Comparison of ENCODE assay signal across 25 cellular contexts in genomic region chr14:72574687-72575086, GRCh38.
"Had no signal": no experiment of that assay in that cellular context is flagged by ENCODE, and none has a peak within 500 bp of the region (broad histone marks: within the 10 kb centered on the region; RNA-seq: fewer than 3 reads in every experiment).

No MANE protein-coding gene starts in this region.

- H3K27ac Mint-ChIP-seq: activated naive CD4-positive, alpha-beta T cell treated with anti-CD3 and anti-CD28 coated beads, Interleukin-2, amount 10 ng/mL, durations not matched to agents 7 days and 5 days; activated T-helper 1 cell treated with anti-CD3 and anti-CD28 coated beads, Interleukin-12 subunit alpha, Interleukin-12 subunit beta, Interleukin-2, Interleukin-4 antibody, amounts not matched to agents 30 ng/mL and 10 ng/mL and 1 ng/mL, durations not matched to agents 14 hours and 24 hours and 36 hours; effector memory CD8-positive, alpha-beta T cell; mesothelial cell of epicardium; WTC11 had no signal

- H3K4me1 Mint-ChIP-seq: mesothelial cell of epicardium, neural crest cell had no signal

- H3K27me3 ChIP-seq: colonic mucosa, dorsolateral prefrontal cortex, gastrocnemius medialis, pancreas, thyroid gland, upper lobe of right lung had no signal

- H3K9me3 ChIP-seq: gastrocnemius medialis, pancreas, psoas muscle, thyroid gland, upper lobe of right lung had no signal

- DNase-seq: activated CD4-positive, alpha-beta T cell treated with anti-CD3 and anti-CD28 coated beads for 1 hour; activated CD4-positive, alpha-beta T cell treated with anti-CD3 and anti-CD28 coated beads, Interleukin-2, amount 50 U/mL, for 1 hour; activated gamma-delta T cell; activated naive CD4-positive, alpha-beta T cell treated with anti-CD3 and anti-CD28 coated beads, Interleukin-2, amount 10 ng/mL, durations not matched to agents 7 days and 5 days; activated T-cell treated with anti-CD3 and anti-CD28 coated beads for 4 hours; colonic mucosa; effector memory CD8-positive, alpha-beta T cell; erythroblast; gastrocnemius medialis; glutamatergic neuron; left ventricle myocardium inferior; naive B cell; psoas muscle; stimulated activated CD4-positive, alpha-beta T cell treated with anti-CD3 and anti-CD28 coated beads, Interleukin-15, amount 100 ng/mL, for 24 hours; stimulated activated CD4-positive, alpha-beta T cell treated with anti-CD3 and anti-CD28 coated beads, Interleukin-2, amount 100 ng/mL, for 24 hours; stimulated activated naive CD4-positive, alpha-beta T cell treated with Interleukin-2 at 50 U/mL for 16 hours; T-helper 2 cell; upper lobe of right lung had no signal

- H3K9me3 Mint-ChIP-seq: activated T-helper 1 cell treated with anti-CD3 and anti-CD28 coated beads, Interleukin-12 subunit alpha, Interleukin-12 subunit beta, Interleukin-2, Interleukin-4 antibody, amounts not matched to agents 30 ng/mL and 10 ng/mL and 1 ng/mL, durations not matched to agents 14 hours and 24 hours and 36 hours; effector memory CD8-positive, alpha-beta T cell; neural crest cell had no signal

- H3K27ac ChIP-seq: colonic mucosa, gastrocnemius medialis, left ventricle myocardium inferior, psoas muscle, thyroid gland, upper lobe of right lung had no signal

- H3K36me3 Mint-ChIP-seq: activated naive CD4-positive, alpha-beta T cell treated with anti-CD3 and anti-CD28 coated beads, Interleukin-2, amount 10 ng/mL, durations not matched to agents 7 days and 5 days; mesothelial cell of epicardium; WTC11 had no signal

- ATAC-seq: effector memory CD8-positive, alpha-beta T cell; gastrocnemius medialis; upper lobe of right lung; WTC11 had no signal

- H3K4me3 Mint-ChIP-seq: activated naive CD4-positive, alpha-beta T cell treated with anti-CD3 and anti-CD28 coated beads, Interleukin-2, amount 10 ng/mL, durations not matched to agents 7 days and 5 days; activated T-helper 1 cell treated with anti-CD3 and anti-CD28 coated beads, Interleukin-12 subunit alpha, Interleukin-12 subunit beta, Interleukin-2, Interleukin-4 antibody, amounts not matched to agents 30 ng/mL and 10 ng/mL and 1 ng/mL, durations not matched to agents 14 hours and 24 hours and 36 hours; effector memory CD8-positive, alpha-beta T cell; mesothelial cell of epicardium; naive B cell; neural crest cell; WTC11 had no signal

- H3K36me3 ChIP-seq: colonic mucosa, gastrocnemius medialis, left ventricle myocardium inferior, pancreas, thyroid gland, upper lobe of right lung had no signal

- H3K4me1 ChIP-seq: colonic mucosa, gastrocnemius medialis, psoas muscle, thyroid gland, upper lobe of right lung had no signal

- H3K4me3 ChIP-seq: colonic mucosa, dorsolateral prefrontal cortex, gastrocnemius medialis, left ventricle myocardium inferior, pancreas, psoas muscle, thyroid gland, upper lobe of right lung had no signal
